ENCODE assay signal across 4 cellular contexts in genomic region chr1:39504436-39504835, GRCh38. TPM values are rescaled to one million over a fixed set of nuclear protein-coding genes. Genes with fewer than 3 reads are reported as not detected.
"Had no signal": no experiment of that assay in that cellular context is flagged by ENCODE, and none has a peak within 500 bp of the region (broad histone marks: within the 10 kb centered on the region; RNA-seq: fewer than 3 reads in every experiment).

No MANE protein-coding gene starts in this region.

RNA-seq across cellular contexts. Expression of gene BMP8A, which starts 13.0 kb away (rescaled TPM):
- total RNA-seq: epithelial cell of proximal tubule, esophagus mucosa, foreskin keratinocyte had no signal
- polyA plus RNA-seq: esophagus, foreskin keratinocyte had no signal
